ENCODE assay signal across 8 cellular contexts in the genomic region with DNA sequence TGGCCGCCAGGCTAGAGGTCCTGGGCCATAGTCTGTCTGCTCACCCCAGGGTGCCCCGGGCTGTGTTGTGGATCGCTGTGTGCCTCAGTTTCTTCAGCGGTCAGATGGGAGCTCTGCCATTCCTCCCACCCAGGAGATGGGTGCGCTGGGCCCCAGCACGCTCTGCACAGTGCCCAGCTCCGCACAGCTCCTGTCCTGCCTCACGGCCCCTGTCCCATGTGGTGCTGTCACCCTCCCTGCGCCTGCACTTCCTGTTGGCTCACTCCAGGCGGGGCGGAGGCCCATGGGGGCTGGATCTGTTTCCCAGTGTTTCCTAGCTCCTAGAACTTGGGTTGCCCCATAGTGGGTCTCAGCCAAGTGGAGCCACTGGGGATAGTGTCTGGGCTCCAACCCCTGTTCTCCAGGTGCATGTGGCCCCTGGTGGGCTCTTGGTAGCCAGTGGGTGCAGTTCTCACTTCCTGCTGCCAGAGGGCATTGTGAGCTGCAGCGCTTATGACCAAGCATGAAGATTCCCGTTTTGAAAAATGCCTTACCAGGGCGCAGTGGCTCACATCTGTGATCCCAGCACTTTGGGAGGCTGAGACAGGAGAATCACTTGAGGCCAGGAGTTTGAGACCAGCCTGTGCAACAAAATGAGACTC.
A peak's percentile ranks its signal among the peaks of the same experiment; 100 is the strongest.
DNase-seq lines count a peak whose midpoint lies in the region; ATAC-seq and TF ChIP-seq lines count a peak whose summit lies in the region.

No MANE protein-coding gene starts in this region.

- TF ChIP-seq CTCF in mammary epithelial cell (conservative IDR thresholded peaks at IDR 0.05 in 1 of 2, IDR thresholded peaks at IDR 0.05 in 1 of 2; ENCODE audit: extremely low read depth in 1 of 2, insufficient read depth in 1 of 2, low read depth in 1 of 2, low read length in 2 of 2) = peak; percentile 36 to 40
- no peak for TF ChIP-seq CTCF in mucosa of descending colon (IDR thresholded peaks at IDR 0.05)

- no peaks in the 10 kb centered on the region for H3K27me3 ChIP-seq in mammary epithelial cell (ENCODE audit: insufficient read depth, low read length)

- H3K36me3 ChIP-seq in mammary epithelial cell (ENCODE audit: insufficient read depth, low read length) (no peaks in the 10 kb centered on the region), mucosa of descending colon (ENCODE audit: low read depth) (peaks cover 8% of the 10 kb centered on the region)

- peaks cover 24% of the 10 kb centered on the region for H3K4me1 ChIP-seq in mammary epithelial cell (ENCODE audit: insufficient read depth, low read length)
- H3K4me1 ChIP-seq in mucosa of descending colon (ENCODE audit: low read depth) = no peaks in the 10 kb centered on the region

- H3K79me2 ChIP-seq in mammary epithelial cell (ENCODE audit: insufficient read depth, low read length) = peaks cover 49% of the 10 kb centered on the region

- H3K9me3 ChIP-seq in mammary epithelial cell (replicated peaks; ENCODE audit: insufficient read depth, low read length) = no peaks in the 10 kb centered on the region
- H3K9me3 ChIP-seq in mucosa of descending colon = no peaks in the 10 kb centered on the region

- no peak overlapping the region for H3K9ac ChIP-seq in mammary epithelial cell (ENCODE audit: insufficient read depth, low read length)

- DNase-seq in NCI-H2227 (lab: John Stamatoyannopoulos, UW; ENCODE audit: unreplicated experiment) = peak; percentile 27
- no peak for DNase-seq in NCI-H2227 treated with DMSO at 0.1 percent for 48 hours (lab: John Stamatoyannopoulos, UW)
- peak; percentile 46 to 63 for DNase-seq in Kasumi-1 (lab: John Stamatoyannopoulos, UW)
- no peak for DNase-seq in mammary epithelial cell
- peak in 2 of 3 donors; percentile 23 to 45 for DNase-seq in mucosa of descending colon

- H3K4me3 ChIP-seq in mammary epithelial cell (replicated peaks in 1 of 3; ENCODE audit: insufficient read depth in 1 of 3, low read depth in 2 of 3, low read length in 3 of 3) = no peak overlapping the region
- H3K4me3 ChIP-seq in mucosa of descending colon = no peak overlapping the region

- peak; percentile 66 for ATAC-seq in mucosa of descending colon
- ATAC-seq in GM21526 (IDR thresholded peaks at IDR 0.05; ENCODE audit: low FRiP score, unreplicated experiment) = no peak
- ATAC-seq in HG03039 (IDR thresholded peaks at IDR 0.05; ENCODE audit: unreplicated experiment) = no peak
- no peak for ATAC-seq in HG02763 (IDR thresholded peaks at IDR 0.05; ENCODE audit: unreplicated experiment)

- H3K4me2 ChIP-seq in mammary epithelial cell (ENCODE audit: insufficient read depth, low read depth, low read length) = no peak overlapping the region

- intact Hi-C loops in mammary epithelial cell (cut with micrococcal nuclease) = no loop called here
- intact Hi-C loops in mucosa of descending colon (cut with DNase I, micrococcal nuclease) = no loop called here

- CTCF ChIA-PET in mammary epithelial cell (lab: Charles Lee; ENCODE audit: low non-redundant PET) = interaction anchor here (0.6 kb wide), 1 partner anchor 336 kb away, joined by 24 read pairs; no protein-coding TSS in a partner anchor

- no TSS peak for BruUV-seq in mammary epithelial cell (replicated peaks; lab: Mats Ljungman, UMichigan)

- H2AFZ ChIP-seq in mammary epithelial cell (ENCODE audit: low read depth, low read length) = no peak overlapping the region

- no peak overlapping the region for H3K27ac ChIP-seq in mammary epithelial cell (ENCODE audit: insufficient read depth, low read depth, low read length)

- WGBS in mammary epithelial cell (ENCODE audit: low coverage, missing lambda C conversion rate) = 87% methylated on average over 9 of the region's 14 CpGs

- dilution Hi-C loops in mammary epithelial cell (cut with HindIII; ENCODE audit: low sequenced_read_pairs) = no loop called here

- in situ Hi-C loops in mammary epithelial cell (cut with MboI; ENCODE audit: low sequenced_read_pairs in 2 of 2) = loop anchor here (10.0 to 25.0 kb wide), 4 partner anchors 124 to 549 kb away; no protein-coding TSS in a partner anchor

- no peaks in the 10 kb centered on the region for H4K20me1 ChIP-seq in mammary epithelial cell (ENCODE audit: insufficient read depth, low read length)

Comparison
In these comparisons a context has a peak if more than half of its experiments do, and no peak if none do; other contexts are left out.
1. DNase-seq: peak in NCI-H2227 (single experiment), Kasumi-1 (2 of 2) and mucosa of descending colon (2 of 3); none in NCI-H2227 treated with DMSO at 0.1 percent for 48 hours (single experiment) and mammary epithelial cell (single experiment).